24 cellular contexts compared by ENCODE assay signal in the genomic region with DNA sequence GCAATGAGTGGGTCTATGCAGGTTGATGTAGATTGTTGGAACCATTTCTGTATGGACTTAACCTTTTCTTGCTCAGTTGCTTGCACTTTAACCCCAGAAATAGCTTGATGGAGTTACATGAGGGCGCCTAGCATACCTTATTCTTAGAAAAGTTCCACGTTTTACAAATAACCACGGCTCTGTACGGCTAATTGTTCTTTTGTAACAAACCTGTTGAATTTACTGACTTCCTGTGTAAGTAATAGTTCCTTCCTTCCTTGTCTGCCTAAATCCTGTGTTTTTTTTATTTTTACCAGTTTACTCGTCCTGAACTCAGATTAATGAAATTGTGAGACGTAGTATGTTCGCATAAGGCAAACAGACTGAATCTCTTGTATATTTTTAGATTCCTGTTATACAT.
DNase-seq lines count a peak whose midpoint lies in the region; ATAC-seq, FAIRE-seq and TF ChIP-seq lines count a peak whose summit lies in the region.
"Had no signal": no experiment of that assay in that cellular context is flagged by ENCODE, and none has a peak within 500 bp of the region (broad histone marks: within the 10 kb centered on the region; RNA-seq: fewer than 3 reads in every experiment).

No MANE protein-coding gene starts in this region.

- H3K9me3 ChIP-seq in breast epithelium (no peaks in the 10 kb centered on the region), keratinocyte (ENCODE audit: control insufficient read depth, low read depth, low read length) (no peaks in the 10 kb centered on the region), skeletal muscle tissue (ENCODE audit: control insufficient read depth in 3 of 3, low read length in 3 of 3) (no peaks in the 10 kb centered on the region)
- H3K9me3 ChIP-seq: Peyer's patch had no signal

- no peak for ATAC-seq in HG02884 (IDR thresholded peaks at IDR 0.05; ENCODE audit: unreplicated experiment)
- ATAC-seq in T-cell (replicated peaks in 1 of 4), result no peak
- ATAC-seq: effector memory CD8-positive, alpha-beta T cell; natural killer cell treated with Interleukin-12 subunit alpha and Interleukin-12 subunit beta and Interleukin-15 and Interleukin-18, amount 100 ng/mL, for 72 hours had no signal

- no peak for TF ChIP-seq POLR2A in breast epithelium (IDR thresholded peaks at IDR 0.05)

- peaks cover 52% of the 10 kb centered on the region for H3K79me2 ChIP-seq in keratinocyte (ENCODE audit: control insufficient read depth, insufficient read depth, low read length)

- H3K4me2 ChIP-seq in keratinocyte (ENCODE audit: control insufficient read depth, extremely low read depth, insufficient read depth, low read depth, low read length), result peak overlapping the region; percentile 47

- no peak overlapping the region for H2AFZ ChIP-seq in keratinocyte (ENCODE audit: control insufficient read depth, low read length)

- H3K4me3 Mint-ChIP-seq in MCF 10A (ENCODE audit: unreplicated experiment), result no peak overlapping the region
- no peak overlapping the region for H3K4me3 Mint-ChIP-seq in T-cell
- H3K4me3 Mint-ChIP-seq: B cell; effector memory CD8-positive, alpha-beta T cell; natural killer cell treated with Interleukin-12 subunit alpha and Interleukin-12 subunit beta and Interleukin-15 and Interleukin-18, amount 100 ng/mL, for 72 hours had no signal

- H4K20me1 ChIP-seq in keratinocyte (ENCODE audit: control insufficient read depth, extremely low read depth, insufficient read depth, low read length), result no peaks in the 10 kb centered on the region

- BruUV-seq in MCF 10A (replicated peaks; lab: Mats Ljungman, UMichigan), result no TSS peak

- no peak for FAIRE-seq in keratinocyte (lab: Jason Lieb, UNC)
- FAIRE-seq: A204.1, TTC549 had no signal

- dilution Hi-C loops in keratinocyte (cut with MboI; ENCODE audit: extremely low pct_ligation_motif_present, low sequenced_read_pairs), result no loop called here

- peaks cover 14% of the 10 kb centered on the region for H3K36me3 Mint-ChIP-seq in MCF 10A (ENCODE audit: insufficient read depth, unreplicated experiment)
- no peaks in the 10 kb centered on the region for H3K36me3 Mint-ChIP-seq in T-cell
- H3K36me3 Mint-ChIP-seq: natural killer cell treated with Interleukin-12 subunit alpha and Interleukin-12 subunit beta and Interleukin-15 and Interleukin-18, amount 100 ng/mL, for 72 hours had no signal

- POLR2A ChIA-PET in MCF 10A (lab: Yijun Ruan, JAX), result interaction anchor here (0.5 to 1.0 kb wide), 2 partner anchors 27 to 95 kb away, joined by 3 to 5 read pairs; no protein-coding TSS in a partner anchor
- POLR2A ChIA-PET in T-cell (lab: Charles Lee), result no interaction called here

- no peak overlapping the region for H3K9ac ChIP-seq in keratinocyte (ENCODE audit: control insufficient read depth, extremely low read depth, insufficient read depth, low read length)
- peak overlapping the region in 1 of 3 donors; percentile 34 for H3K9ac ChIP-seq in skeletal muscle tissue (ENCODE audit: low read depth in 1 of 3, low read length in 3 of 3)

- DNase-seq in MCF 10A (ENCODE audit: unreplicated experiment) (no peak), breast epithelium (ENCODE audit: low spot score in 2 of 2) (no peak), keratinocyte (ENCODE audit: low read depth, low spot score) (no peak), T-cell (no peak), NCI-H2227 treated with DMSO at 0.1 percent for 48 hours (lab: John Stamatoyannopoulos, UW) (no peak)
- DNase-seq: activated gamma-delta T cell treated with Interleukin-2 at 50 U/mL for 16 hours; activated T-cell treated with anti-CD3 and anti-CD28 coated beads, Interleukin-2, amount 50 U/mL, for 1 hour; effector memory CD8-positive, alpha-beta T cell; KG1; NCI-H1694 treated with DMSO at 0.1 percent for 48 hours; NCI-H2171 treated with DMSO at 0.1 percent for 48 hours; NCI-H524 treated with DMSO at 0.1 percent for 48 hours; NK-92 treated with Interleukin-12 subunit alpha and Interleukin-12 subunit beta, amount 100 ng/mL, for 24 hours; Peyer's patch; posterior cingulate gyrus; stimulated activated CD4-positive, alpha-beta T cell treated with anti-CD3 and anti-CD28 coated beads, Interleukin-1b, Interleukin-23, amount 100 ng/mL, for 48 hours; T-helper 1 cell had no signal

- H3K4me1 ChIP-seq in breast epithelium (no peaks in the 10 kb centered on the region), keratinocyte (ENCODE audit: control insufficient read depth, extremely low read depth, insufficient read depth, low read length) (peaks cover 29% of the 10 kb centered on the region), skeletal muscle tissue (ENCODE audit: control insufficient read depth in 3 of 3, insufficient read depth in 3 of 3, low read length in 3 of 3) (peaks cover 20 to 52% (median 29%) of the 10 kb centered on the region in 3 donors)

- H3K9me1 ChIP-seq in keratinocyte (ENCODE audit: control insufficient read depth, extremely low read depth, insufficient read depth, low read length), result peaks cover 6% of the 10 kb centered on the region

- H3K9me3 Mint-ChIP-seq in MCF 10A (ENCODE audit: unreplicated experiment), result no peaks in the 10 kb centered on the region
- no peaks in the 10 kb centered on the region for H3K9me3 Mint-ChIP-seq in T-cell
- H3K9me3 Mint-ChIP-seq: effector memory CD8-positive, alpha-beta T cell; natural killer cell treated with Interleukin-12 subunit alpha and Interleukin-12 subunit beta and Interleukin-15 and Interleukin-18, amount 100 ng/mL, for 72 hours had no signal

- peaks cover 23% of the 10 kb centered on the region for H3K4me1 Mint-ChIP-seq in MCF 10A (ENCODE audit: insufficient read depth, unreplicated experiment)
- H3K4me1 Mint-ChIP-seq in T-cell, result no peaks in the 10 kb centered on the region

- H3K27ac ChIP-seq in breast epithelium (no peak overlapping the region), VCaP (peak overlapping the region; percentile 76), keratinocyte (ENCODE audit: control insufficient read depth, insufficient read depth, low read length) (peak overlapping the region; percentile 45), skeletal muscle tissue (ENCODE audit: low read depth, low read length) (no peak overlapping the region)
- H3K27ac ChIP-seq: Peyer's patch had no signal

- peak overlapping the region; percentile 47 for H3K27ac Mint-ChIP-seq in MCF 10A (ENCODE audit: low read depth, unreplicated experiment)
- H3K27ac Mint-ChIP-seq in T-cell, result no peak overlapping the region
- H3K27ac Mint-ChIP-seq: B cell; effector memory CD8-positive, alpha-beta T cell; natural killer cell treated with Interleukin-12 subunit alpha and Interleukin-12 subunit beta and Interleukin-15 and Interleukin-18, amount 100 ng/mL, for 72 hours had no signal

- no peaks in the 10 kb centered on the region for H3K27me3 Mint-ChIP-seq in MCF 10A (ENCODE audit: insufficient read depth, unreplicated experiment)
- peaks cover 0 to 5% of the 10 kb centered on the region in 2 donors for H3K27me3 Mint-ChIP-seq in T-cell
- H3K27me3 Mint-ChIP-seq: B cell had no signal

- TF ChIP-seq CTCF in MCF 10A (IDR thresholded peaks at IDR 0.05; ENCODE audit: unreplicated experiment), result no peak
- TF ChIP-seq CTCF in breast epithelium (IDR thresholded peaks at IDR 0.05), result no peak
- no peak for TF ChIP-seq CTCF in VCaP (conservative IDR thresholded peaks at IDR 0.05)
- no peak for TF ChIP-seq CTCF in keratinocyte (optimal IDR thresholded peaks at IDR 0.05 in 1 of 3, IDR thresholded peaks at IDR 0.05 in 1 of 3, conservative IDR thresholded peaks at IDR 0.05 in 1 of 3; ENCODE audit: extremely low read depth in 1 of 3, insufficient read depth in 2 of 3, low read length in 3 of 3)

- intact Hi-C loops in MCF 10A (cut with micrococcal nuclease) (no loop called here), breast epithelium (cut with DNase I; ENCODE audit: low total_unique reads) (no loop called here)

- H3K36me3 ChIP-seq in breast epithelium, result no peaks in the 10 kb centered on the region
- peaks cover 0 to 2% of the 10 kb centered on the region in 2 experiments for H3K36me3 ChIP-seq in keratinocyte (ENCODE audit: control insufficient read depth in 2 of 2, extremely low read depth in 1 of 2, insufficient read depth in 2 of 2, low read length in 2 of 2)
- no peaks in the 10 kb centered on the region for H3K36me3 ChIP-seq in skeletal muscle tissue (ENCODE audit: control insufficient read depth in 3 of 3, insufficient read depth in 3 of 3, low read length in 3 of 3)
- H3K36me3 ChIP-seq: Peyer's patch had no signal

- CTCF ChIA-PET in MCF 10A (lab: Yijun Ruan, JAX), result interaction anchor here (0.6 to 0.7 kb wide), 3 partner anchors 50 to 156 kb away, joined by 3 read pairs; no protein-coding TSS in a partner anchor
- CTCF ChIA-PET in T-cell (lab: Charles Lee), result no interaction called here

- H3K27me3 ChIP-seq in breast epithelium (no peaks in the 10 kb centered on the region), keratinocyte (ENCODE audit: control insufficient read depth, extremely low read depth, insufficient read depth, low read length) (no peaks in the 10 kb centered on the region), skeletal muscle tissue (ENCODE audit: control insufficient read depth in 3 of 3, insufficient read depth in 3 of 3, low read length in 3 of 3) (no peaks in the 10 kb centered on the region)
- H3K27me3 ChIP-seq: Peyer's patch had no signal

- H3K4me3 ChIP-seq in breast epithelium (no peak overlapping the region), keratinocyte (ENCODE audit: control insufficient read depth in 2 of 3, extremely low read depth in 1 of 3, insufficient read depth in 2 of 3, low read depth in 1 of 3, low read length in 3 of 3) (no peak overlapping the region), skeletal muscle tissue (ENCODE audit: low read length in 3 of 3) (peak overlapping the region in 2 of 3 donors; percentile 11 to 71)
- H3K4me3 ChIP-seq: Peyer's patch had no signal

Comparison
In these comparisons a context has a peak if more than half of its experiments do, and no peak if none do; other contexts are left out.
1. H3K27ac ChIP-seq: peak in VCaP (single experiment) and keratinocyte (single experiment); none in breast epithelium (0 of 2) and skeletal muscle tissue (single experiment).
2. H3K4me3 ChIP-seq: peak in skeletal muscle tissue (2 of 3); none in breast epithelium (0 of 3) and keratinocyte (0 of 3).